9 cellular contexts compared by ENCODE assay signal in genomic region chr19:8149261-8150094, GRCh38. TPM values are rescaled to one million over a fixed set of nuclear protein-coding genes. Genes with fewer than 3 reads are reported as not detected.
DNase-seq lines count a peak whose midpoint lies in the region; ATAC-seq and TF ChIP-seq lines count a peak whose summit lies in the region.
"Had no signal": no experiment of that assay in that cellular context is flagged by ENCODE, and none has a peak within 500 bp of the region (broad histone marks: within the 10 kb centered on the region; RNA-seq: fewer than 3 reads in every experiment).

Gene FBN3 (minus strand): TSS chr19:8149592. CDS start chr19:8147480, 2,112 bp downstream.

- intact Hi-C loops in Right ventricle myocardium inferior (cut with DNase I) (no loop called here), thyroid gland (cut with DNase I) (no loop called here)
- intact Hi-C loops in activated CD8-positive, alpha-beta T cell treated with anti-CD3 and anti-CD28 coated beads for 36 hours (cut with micrococcal nuclease), result no loop called here

- CTCF ChIA-PET in activated CD8-positive, alpha-beta T cell treated with anti-CD3 and anti-CD28 coated beads for 36 hours (lab: Charles Lee), result interaction anchor here (0.9 kb wide), 1 partner anchor 104 kb away, joined by 4 read pairs; no protein-coding TSS in a partner anchor

- peaks cover 8% of the 10 kb centered on the region for H3K4me1 Mint-ChIP-seq in activated CD8-positive, alpha-beta T cell treated with anti-CD3 and anti-CD28 coated beads for 36 hours (ENCODE audit: low read depth)

- no peak for TF ChIP-seq POLR2A in thyroid gland (IDR thresholded peaks at IDR 0.05)

- H3K27me3 ChIP-seq in cardiac muscle cell (no peaks in the 10 kb centered on the region), thyroid gland (no peaks in the 10 kb centered on the region)

- WGBS in thyroid gland, 2 donors, result 5 to 14% methylated on average over 8 to 20 of the region's 72 CpGs

- no peak for TF ChIP-seq CTCF in cardiac muscle cell (IDR thresholded peaks at IDR 0.05; ENCODE audit: low read depth, low read length)
- no peak for TF ChIP-seq CTCF in activated CD8-positive, alpha-beta T cell treated with anti-CD3 and anti-CD28 coated beads for 36 hours (IDR thresholded peaks at IDR 0.05)
- TF ChIP-seq CTCF in thyroid gland (IDR thresholded peaks at IDR 0.05), result no peak

- no peak within 1 kb of the TSS for H3K27ac ChIP-seq in cardiac muscle cell
- peak within 1 kb of the TSS in 1 of 3 donors; percentile 1 for H3K27ac ChIP-seq in thyroid gland

- no peaks in the 10 kb centered on the region for H3K9me3 Mint-ChIP-seq in activated CD8-positive, alpha-beta T cell treated with anti-CD3 and anti-CD28 coated beads for 36 hours

- H3K27me3 Mint-ChIP-seq in activated CD8-positive, alpha-beta T cell treated with anti-CD3 and anti-CD28 coated beads for 36 hours, result peaks cover 45% of the 10 kb centered on the region

- no peaks in the 10 kb centered on the region for H3K36me3 Mint-ChIP-seq in activated CD8-positive, alpha-beta T cell treated with anti-CD3 and anti-CD28 coated beads for 36 hours (ENCODE audit: low read depth)

- H3K4me1 ChIP-seq in cardiac muscle cell (ENCODE audit: low read depth) (no peaks in the 10 kb centered on the region), thyroid gland (peaks cover 21 to 32% of the 10 kb centered on the region in 2 donors)

- no peak within 1 kb of the TSS for H3K4me3 Mint-ChIP-seq in activated CD8-positive, alpha-beta T cell treated with anti-CD3 and anti-CD28 coated beads for 36 hours

- H3K9me3 ChIP-seq in cardiac muscle cell (ENCODE audit: low read depth) (no peaks in the 10 kb centered on the region), thyroid gland (no peaks in the 10 kb centered on the region)

- no peak within 1 kb of the TSS for H3K27ac Mint-ChIP-seq in activated CD8-positive, alpha-beta T cell treated with anti-CD3 and anti-CD28 coated beads for 36 hours

- H3K4me3 ChIP-seq in cardiac muscle cell (peak within 1 kb of the TSS; percentile 55), thyroid gland (replicated peaks in 1 of 3) (peak within 1 kb of the TSS in 1 of 3 donors; percentile 16)

- H3K36me3 ChIP-seq in cardiac muscle cell (no peaks in the 10 kb centered on the region), thyroid gland (no peaks in the 10 kb centered on the region)

- peak in 1 of 2 donors; percentile 50 for DNase-seq in cardiac muscle cell (ENCODE audit: low read depth in 1 of 2, low spot score in 1 of 2)
- no peak for DNase-seq in Right ventricle myocardium inferior (ENCODE audit: missing footprints)
- DNase-seq in activated CD8-positive, alpha-beta T cell treated with anti-CD3 and anti-CD28 coated beads for 36 hours, result no peak
- DNase-seq in left kidney (ENCODE audit: low read depth, low spot score), result peak; percentile 92
- peak; percentile 41 to 84 for DNase-seq in thyroid gland
- no peak for DNase-seq in NCI-H2081 treated with DMSO at 0.1 percent for 48 hours (lab: John Stamatoyannopoulos, UW)
- DNase-seq in mesenteric fat pad (ENCODE audit: low spot score), result no peak
- DNase-seq: NCI-H2171 had no signal

- POLR2A ChIA-PET in activated CD8-positive, alpha-beta T cell treated with anti-CD3 and anti-CD28 coated beads for 36 hours (lab: Charles Lee), result no interaction called here

- ATAC-seq in Right ventricle myocardium inferior (no peak), GM18873 (IDR thresholded peaks at IDR 0.05; ENCODE audit: low FRiP score, unreplicated experiment) (no peak)
- peak; percentile 24 for ATAC-seq in activated CD8-positive, alpha-beta T cell treated with anti-CD3 and anti-CD28 coated beads for 36 hours

RNA-seq across cellular contexts. Expression of gene FBN3, which starts in this region (rescaled TPM):
- total RNA-seq in cardiac muscle cell (6.6 and 15.1 TPM in 2 replicates), Right ventricle myocardium inferior (not detected), thyroid gland (1 to 10 TPM in 3 of 4 donors, under 1 TPM in 1; 0.13 to 8.7 (median 2.5) TPM), mesenteric fat pad (not detected)
- 5.6 and 6.2 TPM in 2 replicates for polyA plus RNA-seq in cardiac muscle cell
- under 1 TPM in 1 of 2 experiments, not detected in 1; 0.02 TPM for total RNA-seq in activated CD8-positive, alpha-beta T cell treated with anti-CD3 and anti-CD28 coated beads for 36 hours

Comparison
In these comparisons a context has a peak if more than half of its experiments do, and no peak if none do; other contexts are left out.
1. Peak in ATAC-seq in activated CD8-positive, alpha-beta T cell treated with anti-CD3 and anti-CD28 coated beads for 36 hours; RNA of the gene not detected or under 1 TPM.
2. DNase-seq: peak in left kidney (single experiment) and thyroid gland (2 of 2); none in Right ventricle myocardium inferior (single experiment), activated CD8-positive, alpha-beta T cell treated with anti-CD3 and anti-CD28 coated beads for 36 hours (single experiment), NCI-H2081 treated with DMSO at 0.1 percent for 48 hours (single experiment) and mesenteric fat pad (single experiment).